Comparison of ENCODE assay signal across 8 cellular contexts in the genomic region with DNA sequence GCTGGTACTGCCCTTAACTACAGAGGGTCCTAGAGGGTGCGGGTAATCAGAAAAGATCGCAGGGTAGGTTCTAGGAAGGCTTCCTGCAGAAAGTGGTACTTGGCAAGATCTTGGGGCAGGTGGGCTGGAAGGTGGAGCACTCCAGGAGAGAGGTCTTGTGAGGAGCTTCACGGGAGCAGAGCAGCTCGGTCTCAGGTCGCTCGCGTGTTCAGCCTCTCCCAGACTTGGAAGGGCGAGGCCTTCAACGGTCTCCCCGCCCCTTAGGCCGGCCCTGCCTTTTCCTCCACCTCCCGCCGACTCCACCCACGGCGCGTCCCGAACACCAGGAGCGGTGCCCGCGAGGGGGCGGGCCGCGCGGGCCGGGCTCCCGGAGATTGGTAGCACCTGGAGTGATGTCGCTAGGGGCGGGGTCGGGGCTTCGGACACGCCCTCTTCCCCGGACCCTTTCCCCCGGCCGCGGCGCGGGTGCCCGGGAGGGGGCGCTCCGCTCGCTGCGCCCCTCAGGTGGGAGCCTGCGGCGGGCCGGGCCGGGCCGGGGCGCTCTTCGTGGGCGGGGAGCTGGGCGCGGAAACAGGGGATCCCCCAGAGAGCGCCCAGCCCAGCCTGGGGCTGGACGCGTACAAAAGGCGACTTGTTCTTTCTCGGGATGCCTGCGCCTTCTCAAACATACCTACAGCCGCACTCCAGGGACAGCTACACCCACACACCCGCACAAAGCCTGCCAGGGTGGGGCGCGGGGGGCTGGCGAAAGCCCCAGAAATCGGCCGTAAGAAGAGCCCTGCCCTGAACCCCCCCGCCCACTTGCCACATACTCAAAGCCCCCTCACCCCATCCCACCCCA. TPM values are rescaled to one million over a fixed set of nuclear protein-coding genes. Genes with fewer than 3 reads are reported as not detected.
A peak's percentile ranks its signal among the peaks of the same experiment; 100 is the strongest.
DNase-seq lines count a peak whose midpoint lies in the region; ATAC-seq and TF ChIP-seq lines count a peak whose summit lies in the region.

No MANE protein-coding gene starts in this region.

- no peaks in the 10 kb centered on the region for H3K9me3 Mint-ChIP-seq in effector memory CD8-positive, alpha-beta T cell

- H3K36me3 Mint-ChIP-seq in effector memory CD8-positive, alpha-beta T cell (ENCODE audit: insufficient read depth): peaks cover 2% of the 10 kb centered on the region

- no peak overlapping the region for H3K4me3 ChIP-seq in mesodermal cell (ENCODE audit: extremely low read depth, insufficient read depth, low read length, poor library complexity, severe bottlenecking)

- H3K36me3 ChIP-seq in mesodermal cell (ENCODE audit: control insufficient read depth, insufficient read depth, low read length): peaks cover 12% of the 10 kb centered on the region

- H3K4me1 Mint-ChIP-seq in effector memory CD8-positive, alpha-beta T cell (ENCODE audit: low read depth in 2 of 2): peaks cover 24 to 34% of the 10 kb centered on the region in 2 donors

- TF ChIP-seq CTCF in AG09319 (IDR thresholded peaks at IDR 0.05; ENCODE audit: low read depth, low read length): peak; percentile 25

- no peaks in the 10 kb centered on the region for H3K9me3 ChIP-seq in mesodermal cell (ENCODE audit: control insufficient read depth, low read length)

- peak overlapping the region; percentile 75 to 76 for H3K4me3 Mint-ChIP-seq in effector memory CD8-positive, alpha-beta T cell

- DNase-seq in AG09319 (ENCODE audit: extremely low read depth, low read depth) (peak; percentile 72), NCI-H748 treated with DMSO at 0.1 percent for 48 hours (lab: John Stamatoyannopoulos, UW) (peak; percentile 87)
- DNase-seq in activated CD8-positive, alpha-beta memory T cell treated with anti-CD3 and anti-CD28 coated beads for 4 hours (ENCODE audit: low read depth in 2 of 2): peak; percentile 73 to 77
- peak; percentile 84 to 90 (median 85) for DNase-seq in effector memory CD8-positive, alpha-beta T cell
- peak; percentile 70 to 85 for DNase-seq in stimulated activated CD8-positive, alpha-beta memory T cell treated with anti-CD3 and anti-CD28 coated beads, Interleukin-2, amount 100 ng/mL, for 1 hour (ENCODE audit: low read depth in 2 of 2)

- peak; percentile 73 for ATAC-seq in HG03159 (IDR thresholded peaks at IDR 0.05; ENCODE audit: unreplicated experiment)
- peak; percentile 84 for ATAC-seq in effector memory CD8-positive, alpha-beta T cell (replicated peaks)

- WGBS in mesodermal cell (ENCODE audit: insufficient coverage in 2 of 2), 2 experiments: 9 to 10% methylated on average over 39 to 42 of the region's 66 CpGs

- in situ Hi-C loops in GM18951 (cut with MboI; ENCODE audit: low sequenced_read_pairs, unreplicated experiment): no loop called here

- H3K27me3 Mint-ChIP-seq in effector memory CD8-positive, alpha-beta T cell: no peaks in the 10 kb centered on the region

- H3K27ac Mint-ChIP-seq in effector memory CD8-positive, alpha-beta T cell: peak overlapping the region; percentile 76 to 84

- peak overlapping the region; percentile 46 for H3K27ac ChIP-seq in mesodermal cell (ENCODE audit: low read depth, low read length, severe bottlenecking)

- peaks cover 98% of the 10 kb centered on the region for H3K4me1 ChIP-seq in mesodermal cell (ENCODE audit: control insufficient read depth, insufficient read depth, low read length, poor library complexity, severe bottlenecking)

- peak; percentile 11 for TF ChIP-seq POLR2A in GM18951 (IDR thresholded peaks at IDR 0.05; ENCODE audit: extremely low read depth, insufficient read depth, insufficient read length)

RNA-seq across cellular contexts. Expression of a gene that starts 35.5 kb away (rescaled TPM):
- polyA plus RNA-seq in mesodermal cell (2013, experiment 1 of 2): 44.6 TPM
- polyA plus RNA-seq in mesodermal cell (2013, experiment 2 of 2): 35.0 TPM
